In genomic region chr13:73450583-73450982, GRCh38 we compare ENCODE assay signal across 28 cellular contexts.
DNase-seq lines count a peak whose midpoint lies in the region; ATAC-seq and TF ChIP-seq lines count a peak whose summit lies in the region.
"Had no signal": no experiment of that assay in that cellular context is flagged by ENCODE, and none has a peak within 500 bp of the region (broad histone marks: within the 10 kb centered on the region; RNA-seq: fewer than 3 reads in every experiment).

No MANE protein-coding gene starts in this region.

- H3K36me3 ChIP-seq in transverse colon, result no peaks in the 10 kb centered on the region
- H3K36me3 ChIP-seq: left lung, neutrophil, sigmoid colon, tibial nerve, WERI-Rb-1 had no signal

- H3K36me3 Mint-ChIP-seq in activated T-helper 17 cell treated with anti-CD3 and anti-CD28 coated beads, Interleukin-2, amount 50 U/mL, for 72 hours (ENCODE audit: low read depth), result no peaks in the 10 kb centered on the region

- peak overlapping the region in 3 of 4 donors; percentile 60 to 80 (median 61) for H3K27ac ChIP-seq in transverse colon
- H3K27ac ChIP-seq: body of pancreas, left lung, neutrophil, sigmoid colon, WERI-Rb-1 had no signal

- in situ Hi-C loops in transverse colon (cut with MboI; ENCODE audit: low pct_ligation_motif_present in 1 of 4, low pct_unique_long_range_greater_than_20kb in 1 of 4, low sequenced_read_pairs in 3 of 4), result loop anchor here in 1 of 4 donors (25.0 kb wide), 1 partner anchor 388 kb away; the partner anchor contains the start of gene KLF5

- 30 to 43% methylated on average over 2 of the region's 2 CpGs for WGBS in transverse colon (ENCODE audit: low coverage in 1 of 2), 2 donors

- intact Hi-C loops in transverse colon (cut with DNase I; ENCODE audit: low total_unique reads), result no loop called here

- H3K4me3 Mint-ChIP-seq in activated T-helper 17 cell treated with anti-CD3 and anti-CD28 coated beads, Interleukin-2, amount 50 U/mL, for 72 hours, result no peak overlapping the region

- H3K4me1 Mint-ChIP-seq in activated T-helper 17 cell treated with anti-CD3 and anti-CD28 coated beads, Interleukin-2, amount 50 U/mL, for 72 hours, result no peaks in the 10 kb centered on the region

- H3K27ac Mint-ChIP-seq in activated T-helper 17 cell treated with anti-CD3 and anti-CD28 coated beads, Interleukin-2, amount 50 U/mL, for 72 hours, result no peak overlapping the region

- peaks cover 0 to 17% (median 4%) of the 10 kb centered on the region in 4 donors for H3K4me1 ChIP-seq in transverse colon
- H3K4me1 ChIP-seq: body of pancreas, left lung, sigmoid colon had no signal

- no peaks in the 10 kb centered on the region for H3K27me3 ChIP-seq in transverse colon
- H3K27me3 ChIP-seq: body of pancreas, left lung, neutrophil, sigmoid colon, tibial nerve had no signal

- H3K9me3 Mint-ChIP-seq in activated T-helper 17 cell treated with anti-CD3 and anti-CD28 coated beads, Interleukin-2, amount 50 U/mL, for 72 hours, result peaks cover 15% of the 10 kb centered on the region

- no peak for ATAC-seq in activated T-helper 17 cell treated with anti-CD3 and anti-CD28 coated beads, Interleukin-2, amount 50 U/mL, for 72 hours (replicated peaks)
- no peak for ATAC-seq in HG03025 (IDR thresholded peaks at IDR 0.05; ENCODE audit: low FRiP score, unreplicated experiment)
- ATAC-seq: body of pancreas, left lung, Panc1 had no signal

- no peak for TF ChIP-seq POLR2A in transverse colon (IDR thresholded peaks at IDR 0.05)

- no peaks in the 10 kb centered on the region for H3K9me3 ChIP-seq in transverse colon
- H3K9me3 ChIP-seq: body of pancreas, neutrophil, tibial nerve had no signal

- peaks cover 6% of the 10 kb centered on the region for H3K27me3 Mint-ChIP-seq in activated T-helper 17 cell treated with anti-CD3 and anti-CD28 coated beads, Interleukin-2, amount 50 U/mL, for 72 hours

- no peak for TF ChIP-seq EP300 in transverse colon (IDR thresholded peaks at IDR 0.05; ENCODE audit: low read depth)

- no peak overlapping the region for H3K4me3 ChIP-seq in choroid plexus epithelial cell (ENCODE audit: low read depth, low read length)
- no peak overlapping the region for H3K4me3 ChIP-seq in transverse colon
- H3K4me3 ChIP-seq: body of pancreas, left lung, sigmoid colon, tibial nerve had no signal

- peak; percentile 24 for DNase-seq in M059J (ENCODE audit: low read depth)
- DNase-seq in choroid plexus epithelial cell (ENCODE audit: low read depth), result peak; percentile 51
- peak; percentile 54 for DNase-seq in kidney tubule cell (ENCODE audit: low spot score)
- DNase-seq in transverse colon, result no peak
- no peak for DNase-seq in NOMO-1 treated with DMSO at 0.1 percent for 48 hours (lab: John Stamatoyannopoulos, UW; ENCODE audit: unreplicated experiment)
- DNase-seq: activated CD4-positive, alpha-beta T cell treated with anti-CD3 and anti-CD28 coated beads for 48 hours; activated CD8-positive, alpha-beta memory T cell treated with anti-CD3 and anti-CD28 coated beads for 24 hours; activated effector memory CD4-positive, alpha-beta T cell treated with anti-CD3 and anti-CD28 coated beads, Interleukin-2, amount 50 U/mL, for 16 hours; body of pancreas; Calu3; erythroblast; foreskin melanocyte; left lung; NCI-H1092; NCI-H187 treated with DMSO at 0.1 percent for 48 hours; NCI-H2171 treated with DMSO at 0.1 percent for 48 hours; NCI-H524 treated with DMSO at 0.1 percent for 48 hours; NK-92 treated with Interleukin-12 subunit alpha and Interleukin-12 subunit beta, amount 100 ng/mL, for 24 hours; SIG-M5; sigmoid colon; SW 1271; T1000; WERI-Rb-1 had no signal

- TF ChIP-seq CTCF in choroid plexus epithelial cell (conservative IDR thresholded peaks at IDR 0.05; ENCODE audit: low read depth, low read length), result no peak
- TF ChIP-seq CTCF in transverse colon (IDR thresholded peaks at IDR 0.05), result no peak

Comparison
In these comparisons a context has a peak if more than half of its experiments do, and no peak if none do; other contexts are left out.
1. DNase-seq: peak in M059J (single experiment), choroid plexus epithelial cell (single experiment) and kidney tubule cell (single experiment); none in transverse colon (single experiment) and NOMO-1 treated with DMSO at 0.1 percent for 48 hours (single experiment).